27 cellular contexts compared by ENCODE assay signal in genomic region chr10:11120711-11121110, GRCh38.
A peak's percentile ranks its signal among the peaks of the same experiment; 100 is the strongest.
DNase-seq lines count a peak whose midpoint lies in the region; ATAC-seq and TF ChIP-seq lines count a peak whose summit lies in the region.
"Had no signal": no experiment of that assay in that cellular context is flagged by ENCODE, and none has a peak within 500 bp of the region (broad histone marks: within the 10 kb centered on the region; RNA-seq: fewer than 3 reads in every experiment).

No MANE protein-coding gene starts in this region.

- H3K36me3 Mint-ChIP-seq in CD8-positive, alpha-beta T cell: no peaks in the 10 kb centered on the region
- H3K36me3 Mint-ChIP-seq: CD14-positive monocyte had no signal

- DNase-seq in NCI-H1436 (lab: John Stamatoyannopoulos, UW) (peak; percentile 23), NCI-H1436 treated with DMSO at 0.1 percent for 48 hours (lab: John Stamatoyannopoulos, UW) (no peak), NCI-H187 (lab: John Stamatoyannopoulos, UW) (peak; percentile 41 to 63), left lung (no peak), mucosa of gallbladder (ENCODE audit: low spot score) (no peak), T-helper 9 cell (no peak)
- no peak for DNase-seq in CD8-positive, alpha-beta T cell
- DNase-seq: 8988T, ACHN, BE2C, EL, GF-D8, GM23248, H7, NCI-H1092, NCI-H1694, NCI-H2081 treated with DMSO at 0.1 percent for 48 hours, NCI-H524 treated with DMSO at 0.1 percent for 48 hours, PC-9, Right ventricle myocardium superior, RPMI8226, T-cell had no signal

- H3K27ac Mint-ChIP-seq in CD8-positive, alpha-beta T cell: peak overlapping the region; percentile 42
- H3K27ac Mint-ChIP-seq: CD14-positive monocyte, IgD-negative memory B cell had no signal

- no peaks in the 10 kb centered on the region for H3K9me3 ChIP-seq in CD8-positive, alpha-beta T cell (ENCODE audit: low read length)
- H3K9me3 ChIP-seq in left lung: no peaks in the 10 kb centered on the region
- H3K9me3 ChIP-seq: BE2C had no signal

- H3K27me3 Mint-ChIP-seq in CD8-positive, alpha-beta T cell (ENCODE audit: low read depth): no peaks in the 10 kb centered on the region
- H3K27me3 Mint-ChIP-seq: T-cell had no signal

- H3K4me1 ChIP-seq in CD8-positive, alpha-beta T cell (ENCODE audit: insufficient read depth, low read length): no peaks in the 10 kb centered on the region
- no peaks in the 10 kb centered on the region for H3K4me1 ChIP-seq in left lung
- H3K4me1 ChIP-seq: BE2C had no signal

- intact Hi-C loops in CD8-positive, alpha-beta T cell (cut with DNase I, micrococcal nuclease): no loop called here
- intact Hi-C loops in left lung (cut with DNase I): no loop called here

- CTCF ChIA-PET in CD8-positive, alpha-beta T cell (lab: Charles Lee): interaction anchor here (1.0 to 1.1 kb wide), 2 partner anchors 50 to 106 kb away, joined by 3 read pairs; no protein-coding TSS in a partner anchor

- H3K27ac ChIP-seq in CD8-positive, alpha-beta T cell (ENCODE audit: low read depth, low read length): no peak overlapping the region
- no peak overlapping the region for H3K27ac ChIP-seq in left lung
- H3K27ac ChIP-seq: GM23248, HL-60, KMS-11, PC-9 had no signal

- H3K27me3 ChIP-seq in CD8-positive, alpha-beta T cell (ENCODE audit: insufficient read depth, low read length): no peaks in the 10 kb centered on the region
- H3K27me3 ChIP-seq in left lung: no peaks in the 10 kb centered on the region
- H3K27me3 ChIP-seq: BE2C had no signal

- no peak overlapping the region for H3K4me3 ChIP-seq in CD8-positive, alpha-beta T cell (ENCODE audit: low read depth, low read length)
- H3K4me3 ChIP-seq in left lung: no peak overlapping the region
- H3K4me3 ChIP-seq: GM23248, PC-9 had no signal

- H3K4me1 Mint-ChIP-seq in CD8-positive, alpha-beta T cell (ENCODE audit: low read depth): peaks cover 23% of the 10 kb centered on the region
- H3K4me1 Mint-ChIP-seq: IgD-negative memory B cell had no signal

- ATAC-seq in CD8-positive, alpha-beta T cell: no peak
- ATAC-seq in left lung (peak; percentile 68), GM19035 (IDR thresholded peaks at IDR 0.05; ENCODE audit: unreplicated experiment) (no peak)

- H3K4me3 Mint-ChIP-seq in CD8-positive, alpha-beta T cell: peak overlapping the region; percentile 13
- H3K4me3 Mint-ChIP-seq: CD14-positive monocyte, IgD-negative memory B cell had no signal

- TF ChIP-seq CTCF in CD8-positive, alpha-beta T cell (IDR thresholded peaks at IDR 0.05): no peak
- TF ChIP-seq CTCF in left lung (IDR thresholded peaks at IDR 0.05): no peak

- no peaks in the 10 kb centered on the region for H3K9me3 Mint-ChIP-seq in CD8-positive, alpha-beta T cell
- H3K9me3 Mint-ChIP-seq: CD14-positive monocyte had no signal

- POLR2A ChIA-PET in CD8-positive, alpha-beta T cell (lab: Charles Lee): interaction anchor here (1.2 kb wide), 2 partner anchors 11 to 44 kb away, joined by 3 to 5 read pairs; no protein-coding TSS in a partner anchor

- no peaks in the 10 kb centered on the region for H3K36me3 ChIP-seq in CD8-positive, alpha-beta T cell (ENCODE audit: insufficient read depth, low read length)
- H3K36me3 ChIP-seq in left lung: no peaks in the 10 kb centered on the region
- H3K36me3 ChIP-seq: BE2C had no signal

Comparison
In these comparisons a context has a peak if more than half of its experiments do, and no peak if none do; other contexts are left out.
1. DNase-seq: peak in NCI-H1436 (single experiment) and NCI-H187 (2 of 2); none in NCI-H1436 treated with DMSO at 0.1 percent for 48 hours (single experiment), CD8-positive, alpha-beta T cell (0 of 7), left lung (0 of 2), mucosa of gallbladder (single experiment) and T-helper 9 cell (single experiment).